ENCODE assay signal across 8 cellular contexts in genomic region chr4:52711834-52712171, GRCh38. TPM values are rescaled to one million over a fixed set of nuclear protein-coding genes. Genes with fewer than 3 reads are reported as not detected.
A peak's percentile ranks its signal among the peaks of the same experiment; 100 is the strongest.
DNase-seq lines count a peak whose midpoint lies in the region; ATAC-seq, FAIRE-seq and TF ChIP-seq lines count a peak whose summit lies in the region.

No MANE protein-coding gene starts in this region.

- TF ChIP-seq CTCF in A549 (IDR thresholded peaks at IDR 0.05): no peak
- no peak for TF ChIP-seq CTCF in brain (conservative IDR thresholded peaks at IDR 0.05)

- CTCF ChIA-PET in A549 (lab: Yijun Ruan, JAX): interaction anchor here (1.2 to 1.5 kb wide), 2 partner anchors 11 to 167 kb away, joined by 4 read pairs; no protein-coding TSS in a partner anchor

- H3K4me3 Mint-ChIP-seq in brain: peak overlapping the region; percentile 81 to 92 (median 85)
- H3K4me3 Mint-ChIP-seq in natural killer cell treated with Interleukin-12 subunit alpha and Interleukin-12 subunit beta and Interleukin-15 and Interleukin-18, amount 100 ng/mL, for 72 hours: peak overlapping the region; percentile 73

- peak overlapping the region; percentile 41 for H3K4me3 ChIP-seq in A549

- FAIRE-seq in A549 (lab: Jason Lieb, UNC): no peak

- TF ChIP-seq POLR2A in A549 (IDR thresholded peaks at IDR 0.05; ENCODE audit: low read length): no peak

- peaks cover 11% of the 10 kb centered on the region for H3K27me3 Mint-ChIP-seq in brain
- H3K27me3 Mint-ChIP-seq in natural killer cell treated with Interleukin-12 subunit alpha and Interleukin-12 subunit beta and Interleukin-15 and Interleukin-18, amount 100 ng/mL, for 72 hours: no peaks in the 10 kb centered on the region

- peaks cover 33% of the 10 kb centered on the region for H3K36me3 Mint-ChIP-seq in brain
- H3K36me3 Mint-ChIP-seq in natural killer cell treated with Interleukin-12 subunit alpha and Interleukin-12 subunit beta and Interleukin-15 and Interleukin-18, amount 100 ng/mL, for 72 hours: peaks cover 21% of the 10 kb centered on the region

- H3K4me1 Mint-ChIP-seq in brain: peaks cover 38% of the 10 kb centered on the region
- H3K4me1 Mint-ChIP-seq in natural killer cell treated with Interleukin-12 subunit alpha and Interleukin-12 subunit beta and Interleukin-15 and Interleukin-18, amount 100 ng/mL, for 72 hours (ENCODE audit: low read depth in 2 of 2): peaks cover 23 to 31% of the 10 kb centered on the region in 2 donors

- TF ChIP-seq EP300 in A549 (IDR thresholded peaks at IDR 0.05): no peak

- H3K9me3 Mint-ChIP-seq in brain: no peaks in the 10 kb centered on the region
- no peaks in the 10 kb centered on the region for H3K9me3 Mint-ChIP-seq in natural killer cell treated with Interleukin-12 subunit alpha and Interleukin-12 subunit beta and Interleukin-15 and Interleukin-18, amount 100 ng/mL, for 72 hours

- 0% methylated on average over 8 of the region's 9 CpGs for WGBS in A549 (ENCODE audit: missing lambda C conversion rate)

- peak overlapping the region in 4 of 5 experiments; percentile 36 to 87 (median 60) for H3K27ac Mint-ChIP-seq in brain
- H3K27ac Mint-ChIP-seq in natural killer cell treated with Interleukin-12 subunit alpha and Interleukin-12 subunit beta and Interleukin-15 and Interleukin-18, amount 100 ng/mL, for 72 hours: peak overlapping the region in 1 of 2 donors; percentile 89

- H3K4me1 ChIP-seq in A549: peaks cover 23% of the 10 kb centered on the region

- POLR2A ChIA-PET in A549 (lab: Yijun Ruan, JAX): interaction anchor here (1.0 to 2.5 kb wide), 5 partner anchors 10 to 654 kb away, joined by 3 to 41 read pairs (median 3); partner anchors contain the start of gene SCFD2

- TF ChIP-seq RAD21 in A549 (conservative IDR thresholded peaks at IDR 0.05 in 1 of 2, IDR thresholded peaks at IDR 0.05 in 1 of 2): no peak

- ATAC-seq in A549 (peak; percentile 51), GM19035 (IDR thresholded peaks at IDR 0.05; ENCODE audit: unreplicated experiment) (peak; percentile 16), HG03432 (IDR thresholded peaks at IDR 0.05; ENCODE audit: unreplicated experiment) (peak; percentile 15)
- no peak for ATAC-seq in natural killer cell treated with Interleukin-12 subunit alpha and Interleukin-12 subunit beta and Interleukin-15 and Interleukin-18, amount 100 ng/mL, for 72 hours

- peak overlapping the region; percentile 55 to 70; a peak in 5 of 6 replicates for H3K27ac ChIP-seq in A549

- DNase-seq in A549 (ENCODE audit: low read depth in 1 of 2, low spot score in 1 of 2): no peak
- no peak for DNase-seq in natural killer cell treated with Interleukin-12 subunit alpha and Interleukin-12 subunit beta and Interleukin-15 and Interleukin-18, amount 100 ng/mL, for 72 hours (ENCODE audit: low spot score)
- DNase-seq in hypothalamus (lab: John Stamatoyannopoulos, UW): no peak
- DNase-seq in NCI-H524 treated with DMSO at 0.1 percent for 48 hours (lab: John Stamatoyannopoulos, UW): no peak
- no peak for DNase-seq in NCI-H146 treated with DMSO at 0.1 percent for 48 hours (lab: John Stamatoyannopoulos, UW; ENCODE audit: unreplicated experiment)

- no peaks in the 10 kb centered on the region for H3K9me3 ChIP-seq in A549

- H3K4me2 ChIP-seq in A549: peak overlapping the region; percentile 84

TF ChIP-seq in A549, 52 proteins besides CTCF, POLR2A, EP300 and RAD21:
- TF ChIP-seq BCL3 (IDR thresholded peaks at IDR 0.05): no peak
- peak; percentile 58; the same call in 1 of the 2 replicates for TF ChIP-seq RNF2 (IDR thresholded peaks at IDR 0.05; ENCODE audit: borderline replicate concordance, low read depth)
TF ChIP-seq in A549: peak in this region for 1.

RNA-seq across cellular contexts. Expression of gene ERVMER34-1, which starts 39.4 kb away (rescaled TPM):
- polyA plus RNA-seq in A549 (2011; rRNA removed): 0.59 and 0.60 TPM in 2 replicates
- polyA plus RNA-seq in A549 (2012; cell fraction: cytosol; rRNA removed): 0.29 and 0.30 TPM in 2 replicates
- polyA plus RNA-seq in A549 (2012; cell fraction: nucleus; rRNA removed): 0.14 and 0.34 TPM in 2 replicates
- 0.41 to 0.52 TPM (median 0.47 TPM) in 3 replicates for polyA plus RNA-seq in A549 (2017; fragmentation: RNase III; extraction: RNeasy Plus Mini Kit Qiagen cat#74134 plus additional on column Dnase treatment)
- 0.08 and 0.34 TPM in 2 replicates for polyA minus RNA-seq in A549 (2011; rRNA and poly(A)+ RNA removed)
- 0.10 TPM for polyA plus RNA-seq in brain (ENCODE audit: insufficient read depth, low read depth, low replicate concordance)
- not detected for total RNA-seq in natural killer cell treated with Interleukin-12 subunit alpha and Interleukin-12 subunit beta and Interleukin-15 and Interleukin-18, amount 100 ng/mL, for 72 hours

RNA-seq across cellular contexts. Expression of gene USP46, which starts 52.7 kb away (rescaled TPM):
- 15.9 and 16.4 TPM in 2 replicates for polyA plus RNA-seq in A549 (2011; rRNA removed)
- 1.6 and 2.3 TPM in 2 replicates for polyA plus RNA-seq in A549 (2012; cell fraction: cytosol; rRNA removed)
- 1.3 and 1.7 TPM in 2 replicates for polyA plus RNA-seq in A549 (2012; cell fraction: nucleus; rRNA removed)
- polyA plus RNA-seq in A549 (2017; fragmentation: RNase III; extraction: RNeasy Plus Mini Kit Qiagen cat#74134 plus additional on column Dnase treatment): 5.5 to 5.8 TPM (median 5.6 TPM) in 3 replicates
- 8.2 and 13.5 TPM in 2 replicates for polyA minus RNA-seq in A549 (2011; rRNA and poly(A)+ RNA removed)
- polyA plus RNA-seq in brain (ENCODE audit: insufficient read depth, low read depth, low replicate concordance): 10.2 TPM
- total RNA-seq in natural killer cell treated with Interleukin-12 subunit alpha and Interleukin-12 subunit beta and Interleukin-15 and Interleukin-18, amount 100 ng/mL, for 72 hours: 10 to 100 TPM in 1 of 2 donors, 1 to 10 TPM in 1; 9.1 to 15.7 TPM

Comparison
In these comparisons a context has a peak if more than half of its experiments do, and no peak if none do; other contexts are left out.
1. ATAC-seq: peak in A549 (2 of 2), GM19035 (single experiment) and HG03432 (single experiment); none in natural killer cell treated with Interleukin-12 subunit alpha and Interleukin-12 subunit beta and Interleukin-15 and Interleukin-18, amount 100 ng/mL, for 72 hours (0 of 2).